ENCODE assay signal across 8 cellular contexts in the genomic region with DNA sequence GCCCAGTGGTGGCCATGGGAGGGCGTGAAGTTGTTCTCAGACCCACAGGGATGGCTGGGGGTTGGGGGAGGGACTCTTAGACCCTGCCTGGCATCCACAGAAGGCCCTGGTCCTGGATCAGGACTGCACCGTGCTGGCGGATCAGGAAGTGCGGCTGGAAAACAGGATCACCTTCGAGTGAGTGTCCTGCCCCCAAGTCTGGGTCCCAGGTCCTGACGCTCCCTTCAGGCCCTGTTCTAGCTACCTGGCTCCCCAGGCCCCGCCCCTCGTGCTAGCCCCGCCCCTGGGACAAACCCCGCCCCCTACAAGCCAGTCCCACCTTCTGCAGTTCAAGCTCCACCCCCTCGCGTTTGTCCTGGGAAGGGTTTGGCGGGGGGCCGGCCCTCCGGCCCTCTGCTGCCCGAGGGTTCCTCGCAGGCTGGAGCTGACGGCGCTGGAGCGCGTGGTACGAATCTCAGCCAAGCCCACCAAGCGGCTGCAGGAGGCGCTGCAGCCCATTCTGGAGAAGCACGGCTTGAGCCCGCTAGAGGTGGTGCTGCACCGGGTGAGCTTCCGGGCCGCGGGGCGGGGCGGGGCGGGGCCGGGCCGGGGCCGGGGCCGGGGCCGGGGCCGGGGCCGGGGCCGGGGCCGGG. TPM values are rescaled to one million over a fixed set of nuclear protein-coding genes. Genes with fewer than 3 reads are reported as not detected.
DNase-seq lines count a peak whose midpoint lies in the region; ATAC-seq and TF ChIP-seq lines count a peak whose summit lies in the region.

No MANE protein-coding gene starts in this region.

- WGBS in mammary epithelial cell (ENCODE audit: low coverage, missing lambda C conversion rate), result 93% methylated on average over 1 of the region's 42 CpGs

- H3K4me2 ChIP-seq in mammary epithelial cell (ENCODE audit: insufficient read depth, low read depth, low read length), result peak overlapping the region; percentile 39

- H3K79me2 ChIP-seq in mammary epithelial cell (ENCODE audit: insufficient read depth, low read length), result no peaks in the 10 kb centered on the region

- H3K9me3 ChIP-seq in T-helper 17 cell (ENCODE audit: control insufficient read depth, low read length, poor library complexity, severe bottlenecking) (no peaks in the 10 kb centered on the region), mammary epithelial cell (replicated peaks; ENCODE audit: insufficient read depth, low read length) (no peaks in the 10 kb centered on the region)

- no peak overlapping the region for H3K9ac ChIP-seq in mammary epithelial cell (ENCODE audit: insufficient read depth, low read length)

- no peak overlapping the region for H3K27ac ChIP-seq in mammary epithelial cell (ENCODE audit: insufficient read depth, low read depth, low read length)

- TF ChIP-seq CTCF in AG04449 (IDR thresholded peaks at IDR 0.05; ENCODE audit: insufficient read depth, low read length, missing control alignments) (peak; percentile 76), LNCAP (IDR thresholded peaks at IDR 0.05) (peak; percentile 45), mammary epithelial cell (conservative IDR thresholded peaks at IDR 0.05 in 1 of 2, IDR thresholded peaks at IDR 0.05 in 1 of 2; ENCODE audit: extremely low read depth in 1 of 2, insufficient read depth in 1 of 2, low read depth in 1 of 2, low read length in 2 of 2) (peak; percentile 20 to 46)

- H3K4me1 ChIP-seq in mammary epithelial cell (ENCODE audit: insufficient read depth, low read length), result peaks cover 5% of the 10 kb centered on the region

- no TSS peak for BruUV-seq in mammary epithelial cell (replicated peaks; lab: Mats Ljungman, UMichigan)

- H3K36me3 ChIP-seq in mammary epithelial cell (ENCODE audit: insufficient read depth, low read length), result no peaks in the 10 kb centered on the region

- ATAC-seq in GM19025 (IDR thresholded peaks at IDR 0.05; ENCODE audit: low read depth, unreplicated experiment) (peak; percentile 62), T-helper 17 cell (peak; percentile 85)

- in situ Hi-C loops in mammary epithelial cell (cut with MboI; ENCODE audit: low sequenced_read_pairs in 2 of 2), result no loop called here

- dilution Hi-C loops in mammary epithelial cell (cut with HindIII; ENCODE audit: low sequenced_read_pairs), result no loop called here

- CTCF ChIA-PET in AG04449 (lab: Yijun Ruan, JAX), result interaction anchor here (0.8 to 35.1 kb wide), 20 partner anchors 8 to 257 kb away, joined by 3 to 853 read pairs (median 6); a partner anchor contains a TSS
- CTCF ChIA-PET in mammary epithelial cell (lab: Charles Lee; ENCODE audit: low non-redundant PET), result interaction anchor here (0.6 kb wide), 1 partner anchor 179 kb away, joined by 3 read pairs; no protein-coding TSS in a partner anchor

- no peak for DNase-seq in AG04449 (ENCODE audit: low read depth, low spot score)
- DNase-seq in T-helper 17 cell, result peak; percentile 37 to 63 (median 58)
- peak; percentile 77 for DNase-seq in mammary epithelial cell
- peak; percentile 66 for DNase-seq in inferior parietal cortex (ENCODE audit: extremely low spot score)
- DNase-seq in smooth muscle cell of the brain vasculature (ENCODE audit: low read depth, low spot score), result peak; percentile 69
- DNase-seq in RPMI8226, result no peak

- no peaks in the 10 kb centered on the region for H3K27me3 ChIP-seq in mammary epithelial cell (ENCODE audit: insufficient read depth, low read length)

- H4K20me1 ChIP-seq in mammary epithelial cell (ENCODE audit: insufficient read depth, low read length), result no peaks in the 10 kb centered on the region

- peak overlapping the region; percentile 62 for H2AFZ ChIP-seq in mammary epithelial cell (ENCODE audit: low read depth, low read length)

- peak overlapping the region; percentile 88 for H3K4me3 Mint-ChIP-seq in T-helper 17 cell

- H3K27me3 Mint-ChIP-seq in T-helper 17 cell, result no peaks in the 10 kb centered on the region

- POLR2A ChIA-PET in AG04449 (lab: Yijun Ruan, JAX), result interaction anchor here (0.7 kb wide), 1 partner anchor 19 kb away, joined by 3 read pairs; no protein-coding TSS in a partner anchor

- peaks cover 9% of the 10 kb centered on the region for H3K36me3 Mint-ChIP-seq in T-helper 17 cell (ENCODE audit: low read depth)

- intact Hi-C loops in mammary epithelial cell (cut with micrococcal nuclease), result no loop called here

- H3K27ac Mint-ChIP-seq in T-helper 17 cell, result peak overlapping the region; percentile 32

- H3K4me1 Mint-ChIP-seq in T-helper 17 cell, result peaks cover 55% of the 10 kb centered on the region

- peak overlapping the region; percentile 60 for H3K4me3 ChIP-seq in AG04449 (ENCODE audit: low read depth, low read length)
- peak overlapping the region in 1 of 3 experiments; percentile 36 for H3K4me3 ChIP-seq in mammary epithelial cell (replicated peaks in 1 of 3; ENCODE audit: insufficient read depth in 1 of 3, low read depth in 2 of 3, low read length in 3 of 3)

RNA-seq across cellular contexts. Expression of a gene that starts 12.9 kb away (rescaled TPM):
- total RNA-seq in T-helper 17 cell, result 100 to 1,000 TPM in 1 of 2 donors, 10 to 100 TPM in 1; 76.7 to 110 TPM
- total RNA-seq in mammary epithelial cell, result 10 to 100 TPM in 1 of 2 donors, 1 to 10 TPM in 1; 6.1 to 10.0 TPM
- 8.1 TPM for polyA plus RNA-seq in mammary epithelial cell
- 48.7 TPM for polyA minus RNA-seq in mammary epithelial cell

RNA-seq across cellular contexts. Expression of a gene that starts 13.6 kb away (rescaled TPM):
- under 1 TPM; 0.31 to 0.40 TPM for total RNA-seq in T-helper 17 cell
- total RNA-seq in mammary epithelial cell, result under 1 TPM in 1 of 2 donors, not detected in 1; 0.09 TPM
- polyA plus RNA-seq in mammary epithelial cell, result 0.02 TPM
- not detected for polyA minus RNA-seq in mammary epithelial cell

RNA-seq across cellular contexts. Expression of a gene that starts 19.1 kb away (rescaled TPM):
- total RNA-seq in T-helper 17 cell, result 10 to 100 TPM; 75.5 to 89.8 TPM
- total RNA-seq in mammary epithelial cell, result 100 to 1,000 TPM; 114 to 201 TPM
- polyA plus RNA-seq in mammary epithelial cell, result 222 TPM
- 285 TPM for polyA minus RNA-seq in mammary epithelial cell

RNA-seq across cellular contexts. Expression of a gene that starts 29.9 kb away (rescaled TPM):
- total RNA-seq in T-helper 17 cell, result not detected
- not detected for total RNA-seq in mammary epithelial cell
- not detected for polyA plus RNA-seq in mammary epithelial cell
- not detected for polyA minus RNA-seq in mammary epithelial cell

RNA-seq across cellular contexts. Expression of a gene that starts 38.8 kb away (rescaled TPM):
- total RNA-seq in T-helper 17 cell (1 to 10 TPM in 1 of 2 donors, under 1 TPM in 1; 0.62 to 1.1 TPM), mammary epithelial cell (1 to 10 TPM; 4.3 to 5.7 TPM)
- 5.4 TPM for polyA plus RNA-seq in mammary epithelial cell
- 0.88 TPM for polyA minus RNA-seq in mammary epithelial cell

Comparison
In these comparisons a context has a peak if more than half of its experiments do, and no peak if none do; other contexts are left out.
1. DNase-seq: peak in T-helper 17 cell (3 of 3), mammary epithelial cell (single experiment), inferior parietal cortex (single experiment) and smooth muscle cell of the brain vasculature (single experiment); none in AG04449 (single experiment) and RPMI8226 (single experiment).
2. RNA of a gene that starts 12.9 kb away (total RNA-seq): 76.7 to 110 TPM in T-helper 17 cell; 6.1 to 10.0 TPM in mammary epithelial cell; every median in the first group is over 4 times any median in the second.
3. Peak in every context shown above with its lines, with median percentiles within 50 percentile points of each other: CTCF ChIP-seq.